ENCODE assay signal across 16 cellular contexts in the genomic region with DNA sequence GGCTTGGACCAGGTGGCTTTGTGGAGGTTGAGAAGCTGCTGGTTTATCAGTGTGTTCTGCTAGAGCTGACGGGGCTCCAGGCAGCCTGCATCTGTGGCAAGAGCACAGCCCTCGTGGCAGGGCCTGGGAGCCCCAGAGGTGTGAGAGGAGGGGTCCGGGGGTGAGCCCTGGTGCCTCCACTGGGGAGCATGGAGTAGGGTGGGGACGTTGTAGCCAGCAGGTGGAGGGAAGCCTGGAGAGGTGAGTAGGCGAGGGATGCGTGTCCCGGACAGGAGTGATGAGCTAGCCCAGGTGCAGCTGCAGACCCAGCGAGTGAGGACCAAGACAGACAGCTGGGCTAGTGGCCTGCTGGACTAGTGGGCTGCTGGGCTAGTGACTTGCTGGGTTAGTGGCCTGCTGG. TPM values are rescaled to one million over a fixed set of nuclear protein-coding genes. Genes with fewer than 3 reads are reported as not detected.
DNase-seq lines count a peak whose midpoint lies in the region; ATAC-seq and TF ChIP-seq lines count a peak whose summit lies in the region.
"Had no signal": no experiment of that assay in that cellular context is flagged by ENCODE, and none has a peak within 500 bp of the region (broad histone marks: within the 10 kb centered on the region; RNA-seq: fewer than 3 reads in every experiment).

No MANE protein-coding gene starts in this region.

- no peak overlapping the region for H3K4me3 ChIP-seq in mucosa of descending colon
- H3K4me3 ChIP-seq: A549, GM23248, HAP-1 had no signal

- H3K9me3 ChIP-seq in mucosa of descending colon = no peaks in the 10 kb centered on the region
- H3K9me3 ChIP-seq: A549, Caco-2, HAP-1 had no signal

- no peaks in the 10 kb centered on the region for H3K4me1 ChIP-seq in mucosa of descending colon (ENCODE audit: low read depth)
- H3K4me1 ChIP-seq: A549, Caco-2, HAP-1 had no signal

- no peak for ATAC-seq in mucosa of descending colon
- no peak for ATAC-seq in omental fat pad (ENCODE audit: low FRiP score)
- ATAC-seq: A549; CD8-positive, alpha-beta T cell had no signal

- no peaks in the 10 kb centered on the region for H3K36me3 ChIP-seq in mucosa of descending colon (ENCODE audit: low read depth)
- H3K36me3 ChIP-seq: HAP-1 had no signal

- intact Hi-C loops in mucosa of descending colon (cut with DNase I, micrococcal nuclease) = no loop called here

- TF ChIP-seq CTCF in mucosa of descending colon (IDR thresholded peaks at IDR 0.05) (no peak), omental fat pad (IDR thresholded peaks at IDR 0.05) (no peak)

- peak; percentile 13 for DNase-seq in DMS53 treated with DMSO at 0.1 percent for 48 hours (lab: John Stamatoyannopoulos, UW; ENCODE audit: unreplicated experiment)
- DNase-seq in SK-N-DZ (ENCODE audit: low spot score) = peak; percentile 18
- peak; percentile 72 for DNase-seq in mesenteric fat pad (ENCODE audit: low spot score)
- no peak for DNase-seq in globus pallidus (ENCODE audit: low spot score)
- no peak for DNase-seq in mucosa of descending colon
- DNase-seq in omental fat pad (ENCODE audit: low spot score) = no peak
- DNase-seq: Caco-2; CD8-positive, alpha-beta T cell; GM23248; IMR-90; KBM-7 had no signal

RNA-seq across cellular contexts. Expression of gene SLC7A9, which starts 51.0 kb away (rescaled TPM):
- polyA plus RNA-seq in SK-N-DZ (2014; cell fraction: cytosol; rRNA removed) = not detected in 2 replicates
- polyA plus RNA-seq in SK-N-DZ (2014; cell fraction: nucleus; rRNA removed) = 1.5 TPM in 1 of 2 replicates, not detected in the other
- total RNA-seq in mesenteric fat pad (0.29 TPM), mucosa of descending colon (under 1 TPM in 2 of 3 donors, not detected in 1; 0.43 to 0.66 TPM), omental fat pad (1 to 10 TPM in 1 of 4 donors, under 1 TPM in 1, not detected in 2; 0.36 to 1.4 TPM)
- total RNA-seq: CD8-positive, alpha-beta T cell; Daoy; GM23248; IMR-90 had no signal
- polyA plus RNA-seq: BJ, CD14-positive monocyte, GM23248, IMR-90 had no signal

Comparison
In these comparisons a context has a peak if more than half of its experiments do, and no peak if none do; other contexts are left out.
1. DNase-seq: peak in DMS53 treated with DMSO at 0.1 percent for 48 hours (single experiment), SK-N-DZ (single experiment) and mesenteric fat pad (single experiment); none in globus pallidus (single experiment), mucosa of descending colon (0 of 3) and omental fat pad (single experiment).